2 cellular contexts compared by ENCODE assay signal in genomic region chr12:110694330-110694891, GRCh38.
TF ChIP-seq lines count a peak whose summit lies in the region.

No MANE protein-coding gene starts in this region.

TF ChIP-seq in liver, 16 proteins besides CTCF, POLR2A, EP300 and RAD21:
- TF ChIP-seq ZBTB33 (IDR thresholded peaks at IDR 0.05), result no peak
- no peak for TF ChIP-seq NR2F2 (IDR thresholded peaks at IDR 0.05)
- TF ChIP-seq HNF4A (conservative IDR thresholded peaks at IDR 0.05), result no peak
- TF ChIP-seq TAF1 (conservative IDR thresholded peaks at IDR 0.05), result no peak
- TF ChIP-seq HNF4G (IDR thresholded peaks at IDR 0.05), result no peak
- no peak for TF ChIP-seq YY1 (IDR thresholded peaks at IDR 0.05)
- no peak for TF ChIP-seq ATF3 (IDR thresholded peaks at IDR 0.05)
- TF ChIP-seq JUND (IDR thresholded peaks at IDR 0.05), result no peak
- no peak for TF ChIP-seq GABPA (IDR thresholded peaks at IDR 0.05 in 1 of 2, conservative IDR thresholded peaks at IDR 0.05 in 1 of 2)
- no peak for TF ChIP-seq FOXA2 (IDR thresholded peaks at IDR 0.05)
- TF ChIP-seq EGR1 (IDR thresholded peaks at IDR 0.05; ENCODE audit: low read depth in 2 of 2), result no peak
- TF ChIP-seq MAX (IDR thresholded peaks at IDR 0.05), result no peak
- no peak for TF ChIP-seq RXRA (IDR thresholded peaks at IDR 0.05)
- TF ChIP-seq REST (IDR thresholded peaks at IDR 0.05), result no peak
- TF ChIP-seq SP1 (IDR thresholded peaks at IDR 0.05), result no peak

TF ChIP-seq in HepG2, 621 proteins besides CTCF, POLR2A, EP300 and RAD21:
- TF ChIP-seq ZC3H4 (CRISPR knock-in tag; IDR thresholded peaks at IDR 0.05; ENCODE audit: borderline replicate concordance) (no peak), RERE (CRISPR knock-in tag; IDR thresholded peaks at IDR 0.05; ENCODE audit: low read depth) (no peak), TAF1 (CRISPR knock-in tag; IDR thresholded peaks at IDR 0.05) (no peak), ZSCAN25 (CRISPR knock-in tag; IDR thresholded peaks at IDR 0.05) (no peak), ZNF446 (CRISPR knock-in tag; IDR thresholded peaks at IDR 0.05) (no peak), ZNF484 (CRISPR knock-in tag; IDR thresholded peaks at IDR 0.05; ENCODE audit: borderline replicate concordance, low read depth) (no peak), RARA (CRISPR knock-in tag; IDR thresholded peaks at IDR 0.05) (no peak), IKZF1 (IDR thresholded peaks at IDR 0.05) (no peak), LRRFIP1 (CRISPR knock-in tag; conservative IDR thresholded peaks at IDR 0.05) (no peak), ZKSCAN5 (CRISPR knock-in tag; IDR thresholded peaks at IDR 0.05) (no peak), HIC2 (CRISPR knock-in tag; IDR thresholded peaks at IDR 0.05; ENCODE audit: low read depth) (no peak), PBX3 (CRISPR knock-in tag; IDR thresholded peaks at IDR 0.05; ENCODE audit: borderline replicate concordance) (no peak), FOXP4 (CRISPR knock-in tag; IDR thresholded peaks at IDR 0.05) (no peak), HOXD1 (CRISPR knock-in tag; IDR thresholded peaks at IDR 0.05) (no peak), HMGA1 (CRISPR knock-in tag; conservative IDR thresholded peaks at IDR 0.05) (no peak), HBP1 (CRISPR knock-in tag; IDR thresholded peaks at IDR 0.05; ENCODE audit: low read depth) (no peak)
